ENCODE assay signal across 8 cellular contexts in genomic region chr11:62882811-62883496, GRCh38. TPM values are rescaled to one million over a fixed set of nuclear protein-coding genes. Genes with fewer than 3 reads are reported as not detected.
A peak's percentile ranks its signal among the peaks of the same experiment; 100 is the strongest.
DNase-seq lines count a peak whose midpoint lies in the region; ATAC-seq, FAIRE-seq and TF ChIP-seq lines count a peak whose summit lies in the region.

No MANE protein-coding gene starts in this region.

- intact Hi-C loops in CD4-positive, alpha-beta memory T cell (cut with micrococcal nuclease) = loop anchor here (5.0 to 10.0 kb wide), 2 partner anchors 488 to 1091 kb away; partner anchors contain the start of genes FEN1 and TMEM258
- intact Hi-C loops in PC-9 (cut with micrococcal nuclease; ENCODE audit: unreplicated experiment) (loop anchor here (5.0 kb wide), 4 partner anchors 96 to 486 kb away; partner anchors contain the start of genes EML3, HNRNPUL2, ROM1 and TMEM179B), endothelial cell of umbilical vein (cut with micrococcal nuclease) (loop anchor here (5.0 kb wide), 3 partner anchors 111 to 486 kb away; partner anchors contain the start of genes HNRNPUL2, TAF6L and TTC9C)

- no peaks in the 10 kb centered on the region for H3K27me3 Mint-ChIP-seq in CD4-positive, alpha-beta memory T cell
- no peaks in the 10 kb centered on the region for H3K27me3 Mint-ChIP-seq in osteocyte (ENCODE audit: unreplicated experiment)

- H3K4me2 ChIP-seq in PC-9 (peak overlapping the region; percentile 99), endothelial cell of umbilical vein (ENCODE audit: insufficient read depth, low read length) (peak overlapping the region; percentile 94)

- H3K27ac ChIP-seq in CD4-positive, alpha-beta memory T cell (ENCODE audit: low read depth, low read length) = peak overlapping the region; percentile 93
- H3K27ac ChIP-seq in PC-9 = peak overlapping the region; percentile 96
- peak overlapping the region; percentile 100 for H3K27ac ChIP-seq in endothelial cell of umbilical vein (ENCODE audit: insufficient read depth, low read depth, low read length)

- H3K9me3 ChIP-seq in CD4-positive, alpha-beta memory T cell (ENCODE audit: control insufficient read depth in 1 of 2, low read length in 2 of 2) = no peaks in the 10 kb centered on the region
- H3K9me3 ChIP-seq in PC-9 (ENCODE audit: insufficient read depth, low read depth) (no peaks in the 10 kb centered on the region), endothelial cell of umbilical vein (replicated peaks; ENCODE audit: control insufficient read depth, insufficient read depth, low read length) (no peaks in the 10 kb centered on the region)

- no peaks in the 10 kb centered on the region for H3K9me2 ChIP-seq in PC-9 (ENCODE audit: insufficient read depth)

- ATAC-seq in HG03135 (IDR thresholded peaks at IDR 0.05; ENCODE audit: unreplicated experiment) = no peak
- ATAC-seq in GM18868 (IDR thresholded peaks at IDR 0.05; ENCODE audit: unreplicated experiment) = no peak
- ATAC-seq in HG03196 (IDR thresholded peaks at IDR 0.05; ENCODE audit: unreplicated experiment) = no peak

- TF ChIP-seq CTCF in PC-9 (conservative IDR thresholded peaks at IDR 0.05) = no peak
- TF ChIP-seq CTCF in endothelial cell of umbilical vein (IDR thresholded peaks at IDR 0.05; ENCODE audit: extremely low read depth in 1 of 2, insufficient read depth in 1 of 2, low read depth in 1 of 2, low read length in 2 of 2) = no peak
- no peak for TF ChIP-seq CTCF in osteocyte (IDR thresholded peaks at IDR 0.05)

- H2AFZ ChIP-seq in PC-9 (no peak overlapping the region), endothelial cell of umbilical vein (ENCODE audit: low read depth, low read length) (no peak overlapping the region)

- peak overlapping the region; percentile 100 for H3K9ac ChIP-seq in endothelial cell of umbilical vein (replicated peaks; ENCODE audit: extremely low read depth, insufficient read depth, low read length)

- H3K79me2 ChIP-seq in PC-9 (ENCODE audit: low read depth) = peaks cover 88% of the 10 kb centered on the region
- peaks cover 58% of the 10 kb centered on the region for H3K79me2 ChIP-seq in endothelial cell of umbilical vein (ENCODE audit: control insufficient read depth, insufficient read depth, low read length)

- peak overlapping the region; percentile 93 to 100 (median 100) for H3K4me3 Mint-ChIP-seq in CD4-positive, alpha-beta memory T cell
- peak overlapping the region; percentile 100 for H3K4me3 Mint-ChIP-seq in osteocyte (ENCODE audit: unreplicated experiment)

- DNase-seq in CD4-positive, alpha-beta memory T cell = no peak
- DNase-seq in PC-9 (no peak), endothelial cell of umbilical vein (ENCODE audit: low read depth, low spot score) (peak; percentile 72), osteocyte (ENCODE audit: extremely low spot score, unreplicated experiment) (no peak), D341Med (ENCODE audit: low spot score) (no peak)

- H3K27ac Mint-ChIP-seq in CD4-positive, alpha-beta memory T cell = peak overlapping the region; percentile 87 to 100 (median 99)
- peak overlapping the region; percentile 100 for H3K27ac Mint-ChIP-seq in osteocyte (ENCODE audit: unreplicated experiment)

- CTCF ChIA-PET in CD4-positive, alpha-beta memory T cell (lab: Charles Lee; ENCODE audit: partially characterized antibody) = interaction anchor here (0.6 to 4.0 kb wide), 3 partner anchors 9 to 96 kb away, joined by 3 to 19 read pairs (median 4); partner anchors contain the start of gene TMEM179B
- CTCF ChIA-PET in PC-9 (lab: Charles Lee) = no interaction called here
- CTCF ChIA-PET in endothelial cell of umbilical vein (lab: Charles Lee) = interaction anchor here (1.0 kb wide), 1 partner anchor 96 kb away, joined by 4 read pairs; no protein-coding TSS in a partner anchor

- no TSS peak for BruUV-seq in PC-9 (replicated peaks; lab: Mats Ljungman, UMichigan)
- no TSS peak for BruUV-seq in endothelial cell of umbilical vein (replicated peaks; lab: Mats Ljungman, UMichigan)

- POLR2A ChIA-PET in CD4-positive, alpha-beta memory T cell (lab: Charles Lee; ENCODE audit: partially characterized antibody) = interaction anchor here (2.1 to 7.2 kb wide), 10 partner anchors 23 to 339 kb away, joined by 6 to 138 read pairs (median 28); partner anchors contain the start of genes EEF1G, HNRNPUL2, NXF1 and STX5
- POLR2A ChIA-PET in PC-9 (lab: Charles Lee; ENCODE audit: unreplicated experiment) (interaction anchor here (0.6 kb wide), 1 partner anchor 16 kb away, joined by 5 read pairs; no protein-coding TSS in a partner anchor), endothelial cell of umbilical vein (lab: Charles Lee) (interaction anchor here (0.5 to 2.3 kb wide), 5 partner anchors 18 to 740 kb away, joined by 3 to 25 read pairs (median 8); no protein-coding TSS in a partner anchor)

- TF ChIP-seq POLR2A in endothelial cell of umbilical vein (IDR thresholded peaks at IDR 0.05; ENCODE audit: low read depth, low read length) = no peak

- peaks cover 26 to 60% (median 42%) of the 10 kb centered on the region in 4 donors for H3K4me1 Mint-ChIP-seq in CD4-positive, alpha-beta memory T cell
- H3K4me1 Mint-ChIP-seq in osteocyte (ENCODE audit: unreplicated experiment) = peaks cover 56% of the 10 kb centered on the region

- dilution Hi-C loops in endothelial cell of umbilical vein (cut with MboI; ENCODE audit: extremely low pct_ligation_motif_present, low sequenced_read_pairs) = no loop called here

- H3K36me3 Mint-ChIP-seq in CD4-positive, alpha-beta memory T cell = peaks cover 49 to 70% of the 10 kb centered on the region in 2 donors
- H3K36me3 Mint-ChIP-seq in osteocyte (ENCODE audit: unreplicated experiment) = peaks cover 52% of the 10 kb centered on the region

- H3K9me1 ChIP-seq in endothelial cell of umbilical vein (replicated peaks; ENCODE audit: control insufficient read depth, extremely low read depth, insufficient read depth, low read length) = no peaks in the 10 kb centered on the region

- peaks cover 53% of the 10 kb centered on the region for H3K36me3 ChIP-seq in CD4-positive, alpha-beta memory T cell (ENCODE audit: insufficient read depth, low read length)
- H3K36me3 ChIP-seq in PC-9 (ENCODE audit: low read depth) (peaks cover 61% of the 10 kb centered on the region), endothelial cell of umbilical vein (ENCODE audit: control insufficient read depth in 2 of 2, extremely low read depth in 1 of 2, insufficient read depth in 2 of 2, low read length in 2 of 2) (peaks cover 32 to 36% of the 10 kb centered on the region in 2 experiments)

- H3F3A ChIP-seq in PC-9 (ENCODE audit: insufficient read depth, low read depth) = peaks cover 94% of the 10 kb centered on the region

- FAIRE-seq in endothelial cell of umbilical vein (lab: Jason Lieb, UNC) = peak; percentile 79

- H3K9me3 Mint-ChIP-seq in CD4-positive, alpha-beta memory T cell = no peaks in the 10 kb centered on the region
- no peaks in the 10 kb centered on the region for H3K9me3 Mint-ChIP-seq in osteocyte (ENCODE audit: unreplicated experiment)

- peaks cover 52% of the 10 kb centered on the region for H3K4me1 ChIP-seq in CD4-positive, alpha-beta memory T cell (ENCODE audit: insufficient read depth, low read length)
- H3K4me1 ChIP-seq in PC-9 (replicated peaks; ENCODE audit: insufficient read depth) (peaks cover 51% of the 10 kb centered on the region), endothelial cell of umbilical vein (ENCODE audit: control insufficient read depth, extremely low read depth, insufficient read depth, low read length) (peaks cover 47% of the 10 kb centered on the region)

- H3K4me3 ChIP-seq in CD4-positive, alpha-beta memory T cell (ENCODE audit: low read length in 2 of 2) = peak overlapping the region in 1 of 2 donors; percentile 98
- peak overlapping the region; percentile 69 for H3K4me3 ChIP-seq in PC-9
- H3K4me3 ChIP-seq in endothelial cell of umbilical vein (replicated peaks in 1 of 3; ENCODE audit: insufficient read depth in 1 of 3, low read depth in 1 of 3, low read length in 3 of 3) = peak overlapping the region in 2 of 3 experiments; percentile 75 to 100

- H4K20me1 ChIP-seq in PC-9 (ENCODE audit: insufficient read depth) (peaks cover 58% of the 10 kb centered on the region), endothelial cell of umbilical vein (replicated peaks; ENCODE audit: control insufficient read depth, extremely low read depth, insufficient read depth, low read length) (peaks cover 5% of the 10 kb centered on the region)

- no peaks in the 10 kb centered on the region for H3K27me3 ChIP-seq in CD4-positive, alpha-beta memory T cell (ENCODE audit: insufficient read depth, low read length)
- H3K27me3 ChIP-seq in PC-9 (ENCODE audit: insufficient read depth, low read depth) = no peaks in the 10 kb centered on the region
- no peaks in the 10 kb centered on the region for H3K27me3 ChIP-seq in endothelial cell of umbilical vein (ENCODE audit: control insufficient read depth in 2 of 2, insufficient read depth in 2 of 2, low read length in 2 of 2)

RNA-seq across cellular contexts. Expression of gene SLC3A2, which starts 2.3 kb away (rescaled TPM):
- 100 to 1,000 TPM; 205 to 215 TPM for total RNA-seq in CD4-positive, alpha-beta memory T cell
- 100 to 1,000 TPM; 157 to 226 TPM for polyA plus RNA-seq in CD4-positive, alpha-beta memory T cell
- total RNA-seq in PC-9 (2021) = 513 and 619 TPM in 2 replicates
- total RNA-seq in endothelial cell of umbilical vein = 190 and 208 TPM in 2 replicates
- 337 and 344 TPM in 2 replicates for polyA plus RNA-seq in endothelial cell of umbilical vein
- polyA plus RNA-seq in endothelial cell of umbilical vein (2011; cell fraction: cytosol; rRNA removed) = 198 and 221 TPM in 2 replicates
- polyA plus RNA-seq in endothelial cell of umbilical vein (2011; cell fraction: nucleus; rRNA removed) = 576 and 592 TPM in 2 replicates
- polyA plus RNA-seq in endothelial cell of umbilical vein (2012) = 149 and 184 TPM in 2 replicates
- polyA minus RNA-seq in endothelial cell of umbilical vein = 194 and 205 TPM in 2 replicates
- polyA minus RNA-seq in endothelial cell of umbilical vein (2011; cell fraction: cytosol; rRNA and poly(A)+ RNA removed) = 579 TPM
- polyA minus RNA-seq in endothelial cell of umbilical vein (2011; cell fraction: nucleus; rRNA and poly(A)+ RNA removed) = 229 and 240 TPM in 2 replicates
- 326 and 362 TPM in 2 replicates for total RNA-seq in osteocyte

RNA-seq across cellular contexts. Expression of gene CHRM1, which starts 38.2 kb away (rescaled TPM):
- not detected for total RNA-seq in CD4-positive, alpha-beta memory T cell
- not detected for polyA plus RNA-seq in CD4-positive, alpha-beta memory T cell
- total RNA-seq in PC-9 (2021) (not detected in 2 replicates), endothelial cell of umbilical vein (not detected in 2 replicates), osteocyte (0.27 and 0.31 TPM in 2 replicates)
- not detected in 2 replicates for polyA plus RNA-seq in endothelial cell of umbilical vein
- polyA plus RNA-seq in endothelial cell of umbilical vein (2011; cell fraction: cytosol; rRNA removed) = not detected in 2 replicates
- polyA plus RNA-seq in endothelial cell of umbilical vein (2011; cell fraction: nucleus; rRNA removed) = not detected in 2 replicates
- not detected in 2 replicates for polyA plus RNA-seq in endothelial cell of umbilical vein (2012)
- polyA minus RNA-seq in endothelial cell of umbilical vein = not detected in 2 replicates
- not detected for polyA minus RNA-seq in endothelial cell of umbilical vein (2011; cell fraction: cytosol; rRNA and poly(A)+ RNA removed)
- not detected in 2 replicates for polyA minus RNA-seq in endothelial cell of umbilical vein (2011; cell fraction: nucleus; rRNA and poly(A)+ RNA removed)

RNA-seq across cellular contexts. Expression of gene WDR74, which starts 43.6 kb away (rescaled TPM):
- 10 to 100 TPM; 79.3 to 82.2 TPM for total RNA-seq in CD4-positive, alpha-beta memory T cell
- 10 to 100 TPM; 33.9 to 50.8 TPM for polyA plus RNA-seq in CD4-positive, alpha-beta memory T cell
- total RNA-seq in PC-9 (2021) = 72.4 and 74.1 TPM in 2 replicates
- 51.7 and 51.8 TPM in 2 replicates for total RNA-seq in endothelial cell of umbilical vein
- polyA plus RNA-seq in endothelial cell of umbilical vein = 44.7 and 44.8 TPM in 2 replicates
- 42.0 and 42.4 TPM in 2 replicates for polyA plus RNA-seq in endothelial cell of umbilical vein (2011; cell fraction: cytosol; rRNA removed)
- 86.8 and 87.9 TPM in 2 replicates for polyA plus RNA-seq in endothelial cell of umbilical vein (2011; cell fraction: nucleus; rRNA removed)
- polyA plus RNA-seq in endothelial cell of umbilical vein (2012) = 41.8 and 42.0 TPM in 2 replicates
- 72.7 and 87.6 TPM in 2 replicates for polyA minus RNA-seq in endothelial cell of umbilical vein
- 87.2 TPM for polyA minus RNA-seq in endothelial cell of umbilical vein (2011; cell fraction: cytosol; rRNA and poly(A)+ RNA removed)
- 97.3 and 116 TPM in 2 replicates for polyA minus RNA-seq in endothelial cell of umbilical vein (2011; cell fraction: nucleus; rRNA and poly(A)+ RNA removed)
- 40.5 and 42.1 TPM in 2 replicates for total RNA-seq in osteocyte

RNA-seq across cellular contexts. Expression of gene TEX54, which starts 50.3 kb away (rescaled TPM):
- total RNA-seq in CD4-positive, alpha-beta memory T cell = not detected
- 1 to 10 TPM; 1.3 to 1.9 TPM for polyA plus RNA-seq in CD4-positive, alpha-beta memory T cell
- total RNA-seq in PC-9 (2021) (not detected in 2 replicates), endothelial cell of umbilical vein (not detected in 2 replicates), osteocyte (not detected in 2 replicates)
- polyA plus RNA-seq in endothelial cell of umbilical vein = not detected in 2 replicates
- not detected in 2 replicates for polyA plus RNA-seq in endothelial cell of umbilical vein (2011; cell fraction: cytosol; rRNA removed)
- not detected in 2 replicates for polyA plus RNA-seq in endothelial cell of umbilical vein (2011; cell fraction: nucleus; rRNA removed)
- polyA plus RNA-seq in endothelial cell of umbilical vein (2012) = not detected in 2 replicates
- not detected in 2 replicates for polyA minus RNA-seq in endothelial cell of umbilical vein
- not detected for polyA minus RNA-seq in endothelial cell of umbilical vein (2011; cell fraction: cytosol; rRNA and poly(A)+ RNA removed)
- not detected in 2 replicates for polyA minus RNA-seq in endothelial cell of umbilical vein (2011; cell fraction: nucleus; rRNA and poly(A)+ RNA removed)

RNA-seq across cellular contexts. Expression of gene STX5, which starts 51.1 kb away (rescaled TPM):
- total RNA-seq in CD4-positive, alpha-beta memory T cell = 10 to 100 TPM; 66.0 to 67.9 TPM
- polyA plus RNA-seq in CD4-positive, alpha-beta memory T cell = 10 to 100 TPM; 30.4 to 31.8 TPM
- total RNA-seq in PC-9 (2021) (61.9 and 65.8 TPM in 2 replicates), endothelial cell of umbilical vein (41.3 and 42.8 TPM in 2 replicates), osteocyte (65.3 and 71.0 TPM in 2 replicates)
- polyA plus RNA-seq in endothelial cell of umbilical vein = 46.4 and 50.7 TPM in 2 replicates
- polyA plus RNA-seq in endothelial cell of umbilical vein (2011; cell fraction: cytosol; rRNA removed) = 42.9 and 45.1 TPM in 2 replicates
- 42.6 and 48.9 TPM in 2 replicates for polyA plus RNA-seq in endothelial cell of umbilical vein (2011; cell fraction: nucleus; rRNA removed)
- 36.1 and 49.4 TPM in 2 replicates for polyA plus RNA-seq in endothelial cell of umbilical vein (2012)
- polyA minus RNA-seq in endothelial cell of umbilical vein = 59.2 and 65.6 TPM in 2 replicates
- 35.4 TPM for polyA minus RNA-seq in endothelial cell of umbilical vein (2011; cell fraction: cytosol; rRNA and poly(A)+ RNA removed)
- 26.8 and 30.0 TPM in 2 replicates for polyA minus RNA-seq in endothelial cell of umbilical vein (2011; cell fraction: nucleus; rRNA and poly(A)+ RNA removed)
